9 cellular contexts compared by ENCODE assay signal in genomic region chr1:2523891-2524609, GRCh38. TPM values are rescaled to one million over a fixed set of nuclear protein-coding genes. Genes with fewer than 3 reads are reported as not detected.
DNase-seq lines count a peak whose midpoint lies in the region; ATAC-seq, FAIRE-seq and TF ChIP-seq lines count a peak whose summit lies in the region.
"Had no signal": no experiment of that assay in that cellular context is flagged by ENCODE, and none has a peak within 500 bp of the region (broad histone marks: within the 10 kb centered on the region; RNA-seq: fewer than 3 reads in every experiment).

No MANE protein-coding gene starts in this region.

- peaks cover 7% of the 10 kb centered on the region for H3K27me3 Mint-ChIP-seq in activated T-cell treated with anti-CD3 and anti-CD28 coated beads, Interleukin-2, amount 50 U/mL, for 4 hours (ENCODE audit: low read depth)

- H3K27me3 ChIP-seq in lower lobe of right lung (ENCODE audit: low read depth), result peaks cover 16% of the 10 kb centered on the region
- H3K27me3 ChIP-seq in testis, result no peaks in the 10 kb centered on the region

- FAIRE-seq in A549 (lab: Jason Lieb, UNC), result no peak

- H3K4me2 ChIP-seq in A549, result peak overlapping the region; percentile 89

- peaks cover 40% of the 10 kb centered on the region for H3K4me1 Mint-ChIP-seq in activated T-cell treated with anti-CD3 and anti-CD28 coated beads, Interleukin-2, amount 50 U/mL, for 4 hours (ENCODE audit: low read depth)

- H3K36me3 ChIP-seq in KOPT-K1 (ENCODE audit: insufficient read depth, low read length), result peaks cover 42% of the 10 kb centered on the region
- peaks cover 30% of the 10 kb centered on the region for H3K36me3 ChIP-seq in lower lobe of right lung
- H3K36me3 ChIP-seq in testis (ENCODE audit: low read depth, missing control alignments), result no peaks in the 10 kb centered on the region

- H3K36me3 Mint-ChIP-seq in activated T-cell treated with anti-CD3 and anti-CD28 coated beads, Interleukin-2, amount 50 U/mL, for 4 hours (ENCODE audit: insufficient read depth), result peaks cover 11% of the 10 kb centered on the region

- no peak for TF ChIP-seq RAD21 in A549 (conservative IDR thresholded peaks at IDR 0.05 in 1 of 2, IDR thresholded peaks at IDR 0.05 in 1 of 2)

- POLR2A ChIA-PET in A549 (lab: Yijun Ruan, JAX), result no interaction called here

- H3K4me3 Mint-ChIP-seq in activated T-cell treated with anti-CD3 and anti-CD28 coated beads, Interleukin-2, amount 50 U/mL, for 4 hours, result peak overlapping the region; percentile 90

- H3K27ac ChIP-seq in A549, result peak overlapping the region; percentile 57 to 73; a peak in 4 of 6 replicates
- H3K27ac ChIP-seq in KOPT-K1 (ENCODE audit: low read depth, low read length, poor library complexity, severe bottlenecking), result peak overlapping the region; percentile 30
- H3K27ac ChIP-seq in lower lobe of right lung, result no peak overlapping the region
- H3K27ac ChIP-seq in testis, result no peak overlapping the region

- WGBS in A549 (ENCODE audit: missing lambda C conversion rate), result 94% methylated on average over 9 of the region's 10 CpGs
- 73 to 84% methylated on average over 9 to 10 of the region's 10 CpGs for WGBS in testis, 2 donors

- H3K9me3 Mint-ChIP-seq in activated T-cell treated with anti-CD3 and anti-CD28 coated beads, Interleukin-2, amount 50 U/mL, for 4 hours, result no peaks in the 10 kb centered on the region

- TF ChIP-seq CTCF in A549 (IDR thresholded peaks at IDR 0.05), result no peak
- no peak for TF ChIP-seq CTCF in lower lobe of right lung (IDR thresholded peaks at IDR 0.05)
- TF ChIP-seq CTCF in testis (IDR thresholded peaks at IDR 0.05), result no peak

- no peak for TF ChIP-seq EP300 in A549 (IDR thresholded peaks at IDR 0.05)

- ATAC-seq in A549 (no peak), lower lobe of right lung (no peak), GM19397 (IDR thresholded peaks at IDR 0.05; ENCODE audit: unreplicated experiment) (no peak)
- no peak for ATAC-seq in activated T-cell treated with anti-CD3 and anti-CD28 coated beads, Interleukin-2, amount 50 U/mL, for 4 hours

- H3K4me3 ChIP-seq in A549, result no peak overlapping the region
- peak overlapping the region; percentile 95 for H3K4me3 ChIP-seq in lower lobe of right lung
- H3K4me3 ChIP-seq in testis, result no peak overlapping the region

- intact Hi-C loops in lower lobe of right lung (cut with DNase I), result no loop called here
- intact Hi-C loops in testis (cut with DNase I; ENCODE audit: low total_unique reads), result no loop called here

- no peak for TF ChIP-seq POLR2A in A549 (IDR thresholded peaks at IDR 0.05; ENCODE audit: low read length)
- no peak for TF ChIP-seq POLR2A in testis (IDR thresholded peaks at IDR 0.05)

- H3K4me1 ChIP-seq in A549 (peaks cover 34% of the 10 kb centered on the region), lower lobe of right lung (peaks cover 51% of the 10 kb centered on the region), testis (peaks cover 43% of the 10 kb centered on the region)

- CTCF ChIA-PET in A549 (lab: Yijun Ruan, JAX), result interaction anchor here (0.8 to 2.7 kb wide), 4 partner anchors 9 to 900 kb away, joined by 3 to 7 read pairs (median 4); no protein-coding TSS in a partner anchor

- H3K9me3 ChIP-seq in A549, result no peaks in the 10 kb centered on the region
- no peaks in the 10 kb centered on the region for H3K9me3 ChIP-seq in KOPT-K1 (ENCODE audit: insufficient read depth, low read length, poor library complexity, severe bottlenecking)
- no peaks in the 10 kb centered on the region for H3K9me3 ChIP-seq in lower lobe of right lung
- H3K9me3 ChIP-seq in testis, result no peaks in the 10 kb centered on the region
- H3K9me3 ChIP-seq: esophagus squamous epithelium had no signal

- DNase-seq in A549 (ENCODE audit: low read depth in 1 of 2, low spot score in 1 of 2) (no peak), lower lobe of right lung (no peak), testis (no peak), NCI-H524 treated with DMSO at 0.1 percent for 48 hours (lab: John Stamatoyannopoulos, UW) (no peak), ureter (ENCODE audit: low spot score) (no peak)
- no peak for DNase-seq in activated T-cell treated with anti-CD3 and anti-CD28 coated beads, Interleukin-2, amount 50 U/mL, for 4 hours
- DNase-seq: esophagus squamous epithelium had no signal

TF ChIP-seq in A549, 52 proteins besides CTCF, POLR2A, EP300 and RAD21:
- TF ChIP-seq HES2 (IDR thresholded peaks at IDR 0.05) (no peak), ELK1 (IDR thresholded peaks at IDR 0.05; ENCODE audit: low read depth, low read length) (no peak), CBX8 (IDR thresholded peaks at IDR 0.05) (no peak), CBX2 (IDR thresholded peaks at IDR 0.05; ENCODE audit: borderline replicate concordance, low read depth) (no peak), HOXB13 (CRISPR knock-in tag; IDR thresholded peaks at IDR 0.05; ENCODE audit: low read depth) (no peak), HOXA7 (CRISPR knock-in tag; IDR thresholded peaks at IDR 0.05) (no peak), RFX5 (IDR thresholded peaks at IDR 0.05) (no peak), MAFK (IDR thresholded peaks at IDR 0.05; ENCODE audit: partially characterized antibody) (no peak), BHLHE40 (IDR thresholded peaks at IDR 0.05; ENCODE audit: low read depth, low read length) (no peak), MAX (IDR thresholded peaks at IDR 0.05) (no peak), KDM5A (IDR thresholded peaks at IDR 0.05) (no peak), TFCP2L1 (CRISPR knock-in tag; IDR thresholded peaks at IDR 0.05) (no peak)

RNA-seq across cellular contexts. Expression of gene PANK4, which starts 2.3 kb away (rescaled TPM):
- polyA plus RNA-seq in A549 (2011; rRNA removed), result 8.1 and 8.3 TPM in 2 replicates
- polyA plus RNA-seq in A549 (2012; cell fraction: cytosol; rRNA removed), result 14.2 and 14.9 TPM in 2 replicates
- 61.3 and 73.3 TPM in 2 replicates for polyA plus RNA-seq in A549 (2012; cell fraction: nucleus; rRNA removed)
- 13.4 to 16.1 TPM (median 13.8 TPM) in 3 replicates for polyA plus RNA-seq in A549 (2017; fragmentation: RNase III; extraction: RNeasy Plus Mini Kit Qiagen cat#74134 plus additional on column Dnase treatment)
- 13.1 and 27.0 TPM in 2 replicates for polyA minus RNA-seq in A549 (2011; rRNA and poly(A)+ RNA removed)
- 10 to 100 TPM; 38.4 to 40.5 (median 40.0) TPM for total RNA-seq in activated T-cell treated with anti-CD3 and anti-CD28 coated beads, Interleukin-2, amount 50 U/mL, for 4 hours
- 39.2 TPM for total RNA-seq in lower lobe of right lung
- 10 to 100 TPM; 65.9 to 84.7 TPM for total RNA-seq in testis
- 23.2 TPM for polyA plus RNA-seq in testis (ENCODE audit: insufficient read depth, low read depth, low replicate concordance)
- 29.9 TPM for total RNA-seq in ureter

RNA-seq across cellular contexts. Expression of gene HES5, which starts 6.0 kb away (rescaled TPM):
- not detected in 2 replicates for polyA plus RNA-seq in A549 (2011; rRNA removed)
- not detected in 2 replicates for polyA plus RNA-seq in A549 (2012; cell fraction: cytosol; rRNA removed)
- 0.04 and 0.07 TPM in 2 replicates for polyA plus RNA-seq in A549 (2012; cell fraction: nucleus; rRNA removed)
- polyA plus RNA-seq in A549 (2017; fragmentation: RNase III; extraction: RNeasy Plus Mini Kit Qiagen cat#74134 plus additional on column Dnase treatment), result not detected in 3 replicates
- not detected in 2 replicates for polyA minus RNA-seq in A549 (2011; rRNA and poly(A)+ RNA removed)
- total RNA-seq in activated T-cell treated with anti-CD3 and anti-CD28 coated beads, Interleukin-2, amount 50 U/mL, for 4 hours, result not detected
- 1.5 TPM for total RNA-seq in lower lobe of right lung
- total RNA-seq in testis, result 1 to 10 TPM; 2.8 to 4.2 TPM
- polyA plus RNA-seq in testis (ENCODE audit: insufficient read depth, low read depth, low replicate concordance), result 1.1 TPM
- 0.57 TPM for total RNA-seq in ureter

RNA-seq across cellular contexts. Expression of gene TNFRSF14, which starts 32.1 kb away (rescaled TPM):
- 0.16 and 0.29 TPM in 2 replicates for polyA plus RNA-seq in A549 (2011; rRNA removed)
- polyA plus RNA-seq in A549 (2012; cell fraction: cytosol; rRNA removed), result 0.16 and 0.25 TPM in 2 replicates
- 1.2 and 1.6 TPM in 2 replicates for polyA plus RNA-seq in A549 (2012; cell fraction: nucleus; rRNA removed)
- polyA plus RNA-seq in A549 (2017; fragmentation: RNase III; extraction: RNeasy Plus Mini Kit Qiagen cat#74134 plus additional on column Dnase treatment), result 0.22 to 0.31 TPM (median 0.25 TPM) in 3 replicates
- polyA minus RNA-seq in A549 (2011; rRNA and poly(A)+ RNA removed), result 0.29 and 0.34 TPM in 2 replicates
- 100 to 1,000 TPM in 2 of 3 donors, 10 to 100 TPM in 1; 99.3 to 164 (median 114) TPM for total RNA-seq in activated T-cell treated with anti-CD3 and anti-CD28 coated beads, Interleukin-2, amount 50 U/mL, for 4 hours
- 152 TPM for total RNA-seq in lower lobe of right lung
- total RNA-seq in testis, result 10 to 100 TPM; 39.0 to 45.1 TPM
- polyA plus RNA-seq in testis (ENCODE audit: insufficient read depth, low read depth, low replicate concordance), result 26.0 TPM
- 160 TPM for total RNA-seq in ureter

RNA-seq across cellular contexts. Expression of gene PLCH2, which starts 48.0 kb away (rescaled TPM):
- polyA plus RNA-seq in A549 (2011; rRNA removed), result 0.10 and 0.16 TPM in 2 replicates
- 0.49 and 0.61 TPM in 2 replicates for polyA plus RNA-seq in A549 (2012; cell fraction: cytosol; rRNA removed)
- 1.8 and 2.8 TPM in 2 replicates for polyA plus RNA-seq in A549 (2012; cell fraction: nucleus; rRNA removed)
- 0.18 to 0.44 TPM (median 0.21 TPM) in 3 replicates for polyA plus RNA-seq in A549 (2017; fragmentation: RNase III; extraction: RNeasy Plus Mini Kit Qiagen cat#74134 plus additional on column Dnase treatment)
- 0.29 and 0.44 TPM in 2 replicates for polyA minus RNA-seq in A549 (2011; rRNA and poly(A)+ RNA removed)
- 1 to 10 TPM in 1 of 3 donors, under 1 TPM in 2; 0.58 to 1.3 (median 0.81) TPM for total RNA-seq in activated T-cell treated with anti-CD3 and anti-CD28 coated beads, Interleukin-2, amount 50 U/mL, for 4 hours
- 3.8 TPM for total RNA-seq in lower lobe of right lung
- total RNA-seq in testis, result 1 to 10 TPM; 5.7 to 6.5 TPM
- 2.7 TPM for polyA plus RNA-seq in testis (ENCODE audit: insufficient read depth, low read depth, low replicate concordance)
- 90.0 TPM for total RNA-seq in ureter

Comparison
In these comparisons a context has a peak if more than half of its experiments do, and no peak if none do; other contexts are left out.
1. H3K27ac ChIP-seq: peak in A549 (2 of 2) and KOPT-K1 (single experiment); none in lower lobe of right lung (single experiment) and testis (0 of 2).